25 cellular contexts compared by ENCODE assay signal in genomic region chrX:129638917-129639316, GRCh38. TPM values are rescaled to one million over a fixed set of nuclear protein-coding genes. Genes with fewer than 3 reads are reported as not detected.
DNase-seq lines count a peak whose midpoint lies in the region; ATAC-seq and TF ChIP-seq lines count a peak whose summit lies in the region.
"Had no signal": no experiment of that assay in that cellular context is flagged by ENCODE, and none has a peak within 500 bp of the region (broad histone marks: within the 10 kb centered on the region; RNA-seq: fewer than 3 reads in every experiment).

No MANE protein-coding gene starts in this region.

- no peak overlapping the region for H3K14ac ChIP-seq in mesenchymal stem cell (ENCODE audit: low read length in 2 of 2)

- H2AFZ ChIP-seq in DND-41 (ENCODE audit: low read depth, low read length) (no peak overlapping the region), mesenchymal stem cell (ENCODE audit: low read depth, low read length) (no peak overlapping the region)
- H2AFZ ChIP-seq: PC-9 had no signal

- no peaks in the 10 kb centered on the region for H3K27me3 ChIP-seq in DND-41 (ENCODE audit: insufficient read depth, low read length, poor library complexity)
- H3K27me3 ChIP-seq in mesenchymal stem cell (ENCODE audit: control insufficient read depth in 1 of 2, insufficient read depth in 1 of 2, low read length in 2 of 2), result peaks cover 0 to 45% of the 10 kb centered on the region in 2 experiments
- H3K27me3 ChIP-seq: BE2C had no signal

- no peaks in the 10 kb centered on the region for H3K36me3 Mint-ChIP-seq in chondrocyte (ENCODE audit: low read depth)
- H3K36me3 Mint-ChIP-seq: CD14-positive monocyte; CD8-positive, alpha-beta memory T cell; IgD-negative memory B cell had no signal

- H3K9me3 Mint-ChIP-seq in chondrocyte (ENCODE audit: low read depth), result no peaks in the 10 kb centered on the region
- H3K9me3 Mint-ChIP-seq: IgD-negative memory B cell had no signal

- H3K4me3 Mint-ChIP-seq in chondrocyte (ENCODE audit: unreplicated experiment), result no peak overlapping the region
- H3K4me3 Mint-ChIP-seq: CD14-positive monocyte; CD8-positive, alpha-beta memory T cell; IgD-negative memory B cell had no signal

- H2BK5ac ChIP-seq in mesenchymal stem cell (ENCODE audit: low read depth, low read length, poor library complexity, severe bottlenecking), result no peak overlapping the region

- no peak overlapping the region for H3K27ac Mint-ChIP-seq in chondrocyte (ENCODE audit: unreplicated experiment)
- H3K27ac Mint-ChIP-seq: CD14-positive monocyte, IgD-negative memory B cell had no signal

- no peak overlapping the region for H4K8ac ChIP-seq in mesenchymal stem cell (ENCODE audit: low read length)

- no peak for ATAC-seq in DND-41 (ENCODE audit: insufficient read depth, low read depth)
- no peak for ATAC-seq in GM21737 (IDR thresholded peaks at IDR 0.05; ENCODE audit: unreplicated experiment)

- H2BK12ac ChIP-seq in mesenchymal stem cell (ENCODE audit: low read length in 2 of 2), result no peak overlapping the region

- TF ChIP-seq CTCF in DND-41 (IDR thresholded peaks at IDR 0.05; ENCODE audit: borderline replicate concordance, extremely low read depth, low read length, poor library complexity, severe bottlenecking), result peak; percentile 20
- no peak for TF ChIP-seq CTCF in chondrocyte (IDR thresholded peaks at IDR 0.05)

- peak overlapping the region; percentile 76; the same call in 1 of the 2 replicates for H3K27ac ChIP-seq in DND-41 (ENCODE audit: low read length)
- H3K27ac ChIP-seq in mesenchymal stem cell (ENCODE audit: low read length, poor library complexity, severe bottlenecking), result no peak overlapping the region
- H3K27ac ChIP-seq: 22Rv1, PC-9 had no signal

- peak overlapping the region; percentile 48 for H2BK15ac ChIP-seq in mesenchymal stem cell (ENCODE audit: low read depth, poor library complexity, severe bottlenecking)

- H3K27me3 Mint-ChIP-seq in chondrocyte (ENCODE audit: low read depth), result no peaks in the 10 kb centered on the region

- no peaks in the 10 kb centered on the region for H3K79me1 ChIP-seq in mesenchymal stem cell (replicated peaks; ENCODE audit: low read length, poor library complexity, severe bottlenecking)

- no peak overlapping the region for H3K4ac ChIP-seq in mesenchymal stem cell (ENCODE audit: low read depth in 1 of 2, low read length in 2 of 2)

- H3K23ac ChIP-seq in mesenchymal stem cell (ENCODE audit: low read length in 2 of 2), result no peak overlapping the region

- no peak overlapping the region for H2AK5ac ChIP-seq in mesenchymal stem cell (ENCODE audit: low read length, severe bottlenecking)

- H3K18ac ChIP-seq in mesenchymal stem cell (ENCODE audit: low read depth in 1 of 2, low read length in 2 of 2), result no peak overlapping the region

- no peak for DNase-seq in DND-41
- peak; percentile 23 for DNase-seq in NCI-H69 (lab: John Stamatoyannopoulos, UW)
- DNase-seq in chondrocyte (ENCODE audit: low spot score), result peak; percentile 47
- DNase-seq in mesenchymal stem cell, result no peak
- DNase-seq in hippocampal formation (lab: John Stamatoyannopoulos, UW), result no peak
- no peak for DNase-seq in activated CD8-positive, alpha-beta memory T cell treated with anti-CD3 and anti-CD28 coated beads for 24 hours
- DNase-seq: ACHN; BE2C; CD8-positive, alpha-beta memory T cell; DMS 273 treated with DMSO at 0.1 percent for 48 hours; DMS79; GF-D8; HCEC 1CT; NCI-H1092 treated with DMSO at 0.1 percent for 48 hours; NCI-H1436 treated with DMSO at 0.1 percent for 48 hours; NCI-H1930; NCI-H446; NCI-H524 treated with DMSO at 0.1 percent for 48 hours; NK-92 treated with Interleukin-12 subunit alpha and Interleukin-12 subunit beta, amount 100 ng/mL, for 24 hours; PC-9; Right ventricle myocardium superior had no signal

- no peak overlapping the region for H2BK120ac ChIP-seq in mesenchymal stem cell (ENCODE audit: low read depth, low read length)

- H3K4me2 ChIP-seq in DND-41 (ENCODE audit: insufficient read depth, low read length) (no peak overlapping the region), mesenchymal stem cell (ENCODE audit: low read length, poor library complexity, severe bottlenecking) (no peak overlapping the region)
- H3K4me2 ChIP-seq: PC-9 had no signal

- H3K79me2 ChIP-seq in DND-41 (ENCODE audit: insufficient read depth, low read length), result no peaks in the 10 kb centered on the region

- H3K9ac ChIP-seq in DND-41 (ENCODE audit: low read depth, low read length), result no peak overlapping the region
- H3K9ac ChIP-seq in mesenchymal stem cell (ENCODE audit: low read length), result no peak overlapping the region

- no peaks in the 10 kb centered on the region for H3K4me1 Mint-ChIP-seq in chondrocyte (ENCODE audit: low read depth)

- 82% methylated on average over 6 of the region's 8 CpGs for WGBS in mesenchymal stem cell

- peaks cover 20% of the 10 kb centered on the region for H3K4me1 ChIP-seq in DND-41 (ENCODE audit: insufficient read depth, low read length)
- no peaks in the 10 kb centered on the region for H3K4me1 ChIP-seq in mesenchymal stem cell (ENCODE audit: control insufficient read depth, insufficient read depth, low read depth, low read length)
- H3K4me1 ChIP-seq: BE2C had no signal

- H3K4me3 ChIP-seq in DND-41 (ENCODE audit: low read depth in 1 of 2, low read length in 2 of 2), result no peak overlapping the region
- no peak overlapping the region for H3K4me3 ChIP-seq in mesenchymal stem cell (ENCODE audit: insufficient read depth in 1 of 2, low read depth in 1 of 2, low read length in 2 of 2)
- H3K4me3 ChIP-seq: PC-9 had no signal

- no peaks in the 10 kb centered on the region for H4K20me1 ChIP-seq in DND-41 (ENCODE audit: insufficient read depth, low read length)

- H3K36me3 ChIP-seq in DND-41 (ENCODE audit: insufficient read depth, low read length) (no peaks in the 10 kb centered on the region), mesenchymal stem cell (ENCODE audit: control insufficient read depth in 1 of 2, insufficient read depth in 2 of 2, low read depth in 1 of 2, low read length in 2 of 2) (no peaks in the 10 kb centered on the region)
- H3K36me3 ChIP-seq: BE2C had no signal

- H4K91ac ChIP-seq in mesenchymal stem cell (ENCODE audit: low read length), result no peak overlapping the region

- no peaks in the 10 kb centered on the region for H3K9me3 ChIP-seq in DND-41 (ENCODE audit: insufficient read depth, low read length, severe bottlenecking)
- H3K9me3 ChIP-seq in mesenchymal stem cell (ENCODE audit: control insufficient read depth, low read length), result peaks cover 9% of the 10 kb centered on the region
- H3K9me3 ChIP-seq: BE2C had no signal

RNA-seq across cellular contexts. Expression of gene APLN, which starts 15.8 kb away (rescaled TPM):
- total RNA-seq in chondrocyte, result 0.19 to 1.3 TPM (median 1.1 TPM) in 3 replicates
- polyA plus RNA-seq in mesenchymal stem cell (2013, experiment 1 of 2), result 3.0 TPM
- polyA plus RNA-seq in mesenchymal stem cell (2013, experiment 2 of 2), result 2.9 TPM
- polyA plus RNA-seq: CD14-positive monocyte; CD8-positive, alpha-beta memory T cell; IgD-negative memory B cell had no signal

Comparison
In these comparisons a context has a peak if more than half of its experiments do, and no peak if none do; other contexts are left out.
1. DNase-seq: peak in NCI-H69 (single experiment) and chondrocyte (single experiment); none in DND-41 (single experiment), mesenchymal stem cell (single experiment), hippocampal formation (0 of 2) and activated CD8-positive, alpha-beta memory T cell treated with anti-CD3 and anti-CD28 coated beads for 24 hours (single experiment).